ENCODE assay signal across 8 cellular contexts in the genomic region with DNA sequence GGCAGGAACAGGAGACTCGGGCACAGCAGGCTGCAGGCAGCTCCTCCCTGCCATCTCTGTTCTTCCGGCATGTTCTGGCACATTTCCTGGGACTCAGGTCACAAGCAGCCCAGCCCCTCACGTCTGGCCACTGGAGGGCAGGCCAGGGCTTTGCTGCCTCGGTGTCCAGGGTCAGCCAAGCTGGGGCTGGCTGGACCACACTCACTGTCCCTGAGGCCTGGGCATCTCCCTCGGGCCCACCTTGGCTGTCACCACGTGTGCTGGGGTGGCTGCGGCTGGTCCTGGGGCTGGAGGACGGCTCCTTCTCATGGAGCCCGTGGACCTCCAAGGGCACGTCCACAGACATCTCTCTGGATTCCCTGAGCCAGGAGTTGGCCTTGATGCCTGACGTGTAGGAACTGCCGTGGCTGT. TPM values are rescaled to one million over a fixed set of nuclear protein-coding genes. Genes with fewer than 3 reads are reported as not detected.
DNase-seq lines count a peak whose midpoint lies in the region; ATAC-seq and TF ChIP-seq lines count a peak whose summit lies in the region.

No MANE protein-coding gene starts in this region.

- no peaks in the 10 kb centered on the region for H4K20me1 ChIP-seq in OCI-LY3 (ENCODE audit: insufficient read depth, low read length)

- WGBS in ovary, 3 donors, result 0 to 31% (median 24%) methylated on average over 4 to 12 of the region's 12 CpGs

- no peak overlapping the region for H3K27ac ChIP-seq in OCI-LY3 (ENCODE audit: low read length)
- no peak overlapping the region for H3K27ac ChIP-seq in ovary

- intact Hi-C loops in ovary (cut with DNase I), result loop anchor here in 2 of 4 donors (5.0 to 10.0 kb wide), 2 partner anchors 67 to 294 kb away; no protein-coding TSS in a partner anchor

- no peak for ATAC-seq in HG03135 (IDR thresholded peaks at IDR 0.05; ENCODE audit: unreplicated experiment)

- no peak overlapping the region for H2AFZ ChIP-seq in OCI-LY3 (ENCODE audit: low read depth, low read length)

- H3K4me2 ChIP-seq in OCI-LY3 (ENCODE audit: low read length), result no peak overlapping the region

- no peak for TF ChIP-seq EP300 in ovary (IDR thresholded peaks at IDR 0.05)

- DNase-seq in Daoy (ENCODE audit: low read depth) (peak; percentile 44), foreskin fibroblast (no peak), ovary (peak; percentile 30 to 80 (median 66)), HCEC 1CT (no peak), OCI-M1 (lab: John Stamatoyannopoulos, UW) (no peak), SKM-1 (lab: John Stamatoyannopoulos, UW; ENCODE audit: unreplicated experiment) (no peak)

- H3K9ac ChIP-seq in OCI-LY3 (ENCODE audit: low read length), result no peak overlapping the region

- H3K27me3 ChIP-seq in OCI-LY3 (ENCODE audit: low read depth, low read length), result no peaks in the 10 kb centered on the region
- no peaks in the 10 kb centered on the region for H3K27me3 ChIP-seq in ovary

- TF ChIP-seq CTCF in OCI-LY3 (IDR thresholded peaks at IDR 0.05; ENCODE audit: low read depth, low read length), result peak; percentile 35
- peak; percentile 49 for TF ChIP-seq CTCF in foreskin fibroblast (IDR thresholded peaks at IDR 0.05; ENCODE audit: low read depth, low read length)
- peak in 2 of 3 donors; percentile 20 to 25 for TF ChIP-seq CTCF in ovary (IDR thresholded peaks at IDR 0.05)

- H3K79me2 ChIP-seq in OCI-LY3 (ENCODE audit: low read length), result no peaks in the 10 kb centered on the region

- H3K36me3 ChIP-seq in OCI-LY3 (replicated peaks; ENCODE audit: low read depth, low read length) (no peaks in the 10 kb centered on the region), ovary (no peaks in the 10 kb centered on the region)

- H3K4me3 ChIP-seq in OCI-LY3 (ENCODE audit: low read length), result no peak overlapping the region
- no peak overlapping the region for H3K4me3 ChIP-seq in foreskin fibroblast (ENCODE audit: low read depth in 1 of 2, low read length in 2 of 2)
- no peak overlapping the region for H3K4me3 ChIP-seq in ovary

- H3K9me3 ChIP-seq in OCI-LY3 (ENCODE audit: insufficient read depth, low read length) (no peaks in the 10 kb centered on the region), ovary (no peaks in the 10 kb centered on the region)

- TF ChIP-seq POLR2A in ovary (IDR thresholded peaks at IDR 0.05), result no peak

- H3K4me1 ChIP-seq in OCI-LY3 (ENCODE audit: low read length) (no peaks in the 10 kb centered on the region), ovary (ENCODE audit: insufficient read depth) (no peaks in the 10 kb centered on the region)

RNA-seq across cellular contexts. Expression of gene FRMD1, which starts 18.5 kb away (rescaled TPM):
- total RNA-seq in Daoy (2014; rRNA removed; shearing (Covaris generic)), result 0.03 TPM in 1 of 2 replicates, not detected in the other
- under 1 TPM in 5 of 7 donors, not detected in 2; 0.20 to 0.48 (median 0.31) TPM for total RNA-seq in ovary
- under 1 TPM; 0.10 to 0.36 TPM for polyA plus RNA-seq in ovary

Comparison
In these comparisons a context has a peak if more than half of its experiments do, and no peak if none do; other contexts are left out.
1. DNase-seq: peak in Daoy (single experiment) and ovary (5 of 5); none in foreskin fibroblast (0 of 2), HCEC 1CT (single experiment), OCI-M1 (single experiment) and SKM-1 (single experiment).
2. Peak in every context shown above with its lines, with median percentiles within 50 percentile points of each other: CTCF ChIP-seq.